ENCODE assay signal across 21 cellular contexts in genomic region chr2:127792805-127793204, GRCh38.
"Had no signal": no experiment of that assay in that cellular context is flagged by ENCODE, and none has a peak within 500 bp of the region (broad histone marks: within the 10 kb centered on the region; RNA-seq: fewer than 3 reads in every experiment).

No MANE protein-coding gene starts in this region.

- H3K4me3 ChIP-seq: coronary artery, heart left ventricle, mucosa of descending colon, sigmoid colon, skin epidermis, stomach, thoracic aorta, transverse colon had no signal

- DNase-seq: effector CD4-positive, alpha-beta T cell; heart left ventricle; hippocampal formation; kidney glomerular epithelial cell; mesendoderm; mucosa of descending colon; naive thymus-derived CD8-positive, alpha-beta T cell; sigmoid colon; stimulated activated CD4-positive, alpha-beta T cell treated with anti-CD3 and anti-CD28 coated beads, Interleukin-2, amount 100 ng/mL, for 24 hours; stimulated activated CD4-positive, alpha-beta T cell treated with anti-CD3 and anti-CD28 coated beads, Interleukin-4, amount 100 ng/mL, for 4 hours; stimulated activated naive B cell treated with anti-CD40 and anti-IgM and Interleukin-4, amounts not matched to agents 10 μg/mL and 1 μg/mL and 100 μg/mL, for 72 hours; stomach; substantia nigra; transverse colon had no signal

- H3K9me3 ChIP-seq: heart left ventricle, mucosa of descending colon, neutrophil, sigmoid colon, stomach, thoracic aorta, transverse colon had no signal

- ATAC-seq: esophagus mucosa; mucosa of descending colon; naive thymus-derived CD8-positive, alpha-beta T cell; stimulated activated naive B cell treated with anti-CD40 and anti-IgM and Interleukin-4, amounts not matched to agents 10 μg/mL and 1 μg/mL and 100 μg/mL, for 72 hours had no signal

- FAIRE-seq: frontal cortex, islet of Langerhans had no signal

- H3K27ac ChIP-seq: coronary artery, heart left ventricle, neutrophil, sigmoid colon, skin epidermis, stomach, thoracic aorta, transverse colon had no signal

- H3K4me3 Mint-ChIP-seq: stimulated activated naive B cell treated with anti-CD40 and anti-IgM and Interleukin-4, amounts not matched to agents 10 μg/mL and 1 μg/mL and 100 μg/mL, for 72 hours had no signal

- H3K27me3 Mint-ChIP-seq: naive thymus-derived CD8-positive, alpha-beta T cell; stimulated activated naive B cell treated with anti-CD40 and anti-IgM and Interleukin-4, amounts not matched to agents 10 μg/mL and 1 μg/mL and 100 μg/mL, for 72 hours had no signal

- H3K27ac Mint-ChIP-seq: stimulated activated naive B cell treated with anti-CD40 and anti-IgM and Interleukin-4, amounts not matched to agents 10 μg/mL and 1 μg/mL and 100 μg/mL, for 72 hours had no signal

- H3K9me3 Mint-ChIP-seq: naive thymus-derived CD8-positive, alpha-beta T cell; stimulated activated naive B cell treated with anti-CD40 and anti-IgM and Interleukin-4, amounts not matched to agents 10 μg/mL and 1 μg/mL and 100 μg/mL, for 72 hours had no signal
